20 cellular contexts compared by ENCODE assay signal in the genomic region with DNA sequence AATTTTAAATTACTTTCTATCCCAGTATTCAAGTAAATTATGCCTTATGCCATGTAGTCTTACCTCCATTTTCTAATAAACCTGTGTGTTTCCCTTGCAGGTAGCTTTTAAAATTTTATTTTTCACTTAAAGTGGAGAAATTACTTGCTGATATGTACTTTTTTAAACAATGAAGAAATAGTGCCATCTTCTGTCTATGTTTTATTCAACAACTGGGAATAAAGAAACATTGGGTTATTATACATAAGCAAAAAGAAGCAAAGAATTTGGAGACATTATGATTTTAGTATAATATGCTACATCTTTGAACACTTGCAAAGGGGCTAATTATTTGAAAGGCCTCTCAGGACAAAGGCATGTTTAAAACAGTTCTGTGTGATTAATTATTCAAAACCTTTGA.
DNase-seq lines count a peak whose midpoint lies in the region; ATAC-seq and TF ChIP-seq lines count a peak whose summit lies in the region.
"Had no signal": no experiment of that assay in that cellular context is flagged by ENCODE, and none has a peak within 500 bp of the region (broad histone marks: within the 10 kb centered on the region; RNA-seq: fewer than 3 reads in every experiment).

No MANE protein-coding gene starts in this region.

- POLR2A ChIA-PET in activated B cell treated with CpG ODN at 0.5 μM for 24 hours (lab: Charles Lee): no interaction called here

- H3K36me3 Mint-ChIP-seq in activated B cell treated with CpG ODN at 0.5 μM for 24 hours (ENCODE audit: low read depth): no peaks in the 10 kb centered on the region
- H3K36me3 Mint-ChIP-seq: activated naive CD8-positive, alpha-beta T cell treated with anti-CD3 and anti-CD28 coated beads, Interleukin-2, amount 10 ng/mL, durations not matched to agents 7 days and 5 days had no signal

- ATAC-seq in activated B cell treated with CpG ODN at 0.5 μM for 24 hours (ENCODE audit: low read depth) (no peak), GM19328 (IDR thresholded peaks at IDR 0.05; ENCODE audit: unreplicated experiment) (no peak)
- ATAC-seq: activated CD8-positive, alpha-beta T cell treated with anti-CD3 and anti-CD28 coated beads for 36 hours; sciatic nerve had no signal

- H3K27ac Mint-ChIP-seq in activated B cell treated with CpG ODN at 0.5 μM for 24 hours: no peak overlapping the region
- H3K27ac Mint-ChIP-seq: activated CD8-positive, alpha-beta T cell treated with anti-CD3 and anti-CD28 coated beads for 36 hours; activated naive CD8-positive, alpha-beta T cell treated with anti-CD3 and anti-CD28 coated beads, Interleukin-2, amount 10 ng/mL, durations not matched to agents 7 days and 5 days; progenitor cell of endocrine pancreas; stimulated activated naive CD8-positive, alpha-beta T cell treated with anti-CD3 and anti-CD28 coated beads, Interleukin-15, Interleukin-2, amounts not matched to agents 100 ng/mL and 50 ng/mL, for 24 hours had no signal

- H3K4me3 Mint-ChIP-seq in activated B cell treated with CpG ODN at 0.5 μM for 24 hours: peak overlapping the region; percentile 26
- H3K4me3 Mint-ChIP-seq: activated CD8-positive, alpha-beta T cell treated with anti-CD3 and anti-CD28 coated beads for 36 hours; activated naive CD8-positive, alpha-beta T cell treated with anti-CD3 and anti-CD28 coated beads, Interleukin-2, amount 10 ng/mL, durations not matched to agents 7 days and 5 days; stimulated activated naive CD8-positive, alpha-beta T cell treated with anti-CD3 and anti-CD28 coated beads, Interleukin-15, Interleukin-2, amounts not matched to agents 100 ng/mL and 50 ng/mL, for 24 hours had no signal

- no peaks in the 10 kb centered on the region for H3K27me3 Mint-ChIP-seq in activated B cell treated with CpG ODN at 0.5 μM for 24 hours
- H3K27me3 Mint-ChIP-seq: activated CD8-positive, alpha-beta T cell treated with anti-CD3 and anti-CD28 coated beads for 36 hours; progenitor cell of endocrine pancreas had no signal

- intact Hi-C loops in activated B cell treated with CpG ODN at 0.5 μM for 24 hours (cut with micrococcal nuclease): no loop called here

- DNase-seq in NCI-H2171 treated with DMSO at 0.1 percent for 48 hours (lab: John Stamatoyannopoulos, UW) (peak; percentile 44), NCI-H2171 (lab: John Stamatoyannopoulos, UW) (no peak), KBM-7 (peak; percentile 3), NCI-H446 treated with DMSO at 0.1 percent for 48 hours (lab: John Stamatoyannopoulos, UW) (peak; percentile 54), activated B cell treated with CpG ODN at 0.5 μM for 24 hours (no peak), NOMO-1 treated with DMSO at 0.1 percent for 48 hours (lab: John Stamatoyannopoulos, UW; ENCODE audit: unreplicated experiment) (no peak), T-helper 9 cell (no peak)
- DNase-seq: activated CD4-positive, CD25-positive, alpha-beta regulatory T cell; activated CD8-positive, alpha-beta T cell treated with anti-CD3 and anti-CD28 coated beads for 36 hours; activated effector memory CD4-positive, alpha-beta T cell treated with anti-CD3 and anti-CD28 coated beads, Interleukin-2, amount 50 U/mL, for 16 hours; activated naive CD8-positive, alpha-beta T cell treated with anti-CD3 and anti-CD28 coated beads, Interleukin-2, amount 10 ng/mL, durations not matched to agents 7 days and 5 days; dorsolateral prefrontal cortex; glutamatergic neuron; HCEC 1CT; Karpas-422; NCI-H1436 had no signal

- peaks cover 9% of the 10 kb centered on the region for H3K9me3 Mint-ChIP-seq in activated B cell treated with CpG ODN at 0.5 μM for 24 hours

- in situ Hi-C loops in KBM-7 (cut with MboI; ENCODE audit: low pct_unique_long_range_greater_than_20kb, low sequenced_read_pairs): no loop called here

- H3K4me1 Mint-ChIP-seq in activated B cell treated with CpG ODN at 0.5 μM for 24 hours: peaks cover 13% of the 10 kb centered on the region
- H3K4me1 Mint-ChIP-seq: activated naive CD8-positive, alpha-beta T cell treated with anti-CD3 and anti-CD28 coated beads, Interleukin-2, amount 10 ng/mL, durations not matched to agents 7 days and 5 days had no signal

- CTCF ChIA-PET in activated B cell treated with CpG ODN at 0.5 μM for 24 hours (lab: Charles Lee): no interaction called here

- no peak for TF ChIP-seq CTCF in activated B cell treated with CpG ODN at 0.5 μM for 24 hours (IDR thresholded peaks at IDR 0.05)

Comparison
In these comparisons a context has a peak if more than half of its experiments do, and no peak if none do; other contexts are left out.
1. DNase-seq: peak in NCI-H2171 treated with DMSO at 0.1 percent for 48 hours (single experiment), KBM-7 (single experiment) and NCI-H446 treated with DMSO at 0.1 percent for 48 hours (single experiment); none in NCI-H2171 (single experiment), activated B cell treated with CpG ODN at 0.5 μM for 24 hours (single experiment), NOMO-1 treated with DMSO at 0.1 percent for 48 hours (single experiment) and T-helper 9 cell (single experiment).